Comparison of ENCODE assay signal across 1 cellular context in genomic region chr14:23694085-23694975, GRCh38.
TF ChIP-seq lines count a peak whose summit lies in the region.

No MANE protein-coding gene starts in this region.

TF ChIP-seq in HepG2, 621 proteins besides CTCF, POLR2A, EP300 and RAD21 (continued from another document and continues in another):
- TF ChIP-seq ZNF407 (CRISPR knock-in tag; IDR thresholded peaks at IDR 0.05; ENCODE audit: not compliant biosample characterization) (no peak), ZNF292 (CRISPR knock-in tag; IDR thresholded peaks at IDR 0.05; ENCODE audit: borderline replicate concordance, low read depth) (peak; percentile 70; the same call in 1 of the 2 replicates), NKX3-1 (CRISPR knock-in tag; IDR thresholded peaks at IDR 0.05) (no peak), ZNF282 (IDR thresholded peaks at IDR 0.05; ENCODE audit: partially characterized antibody) (no peak), PCBP2 (optimal IDR thresholded peaks at IDR 0.05; ENCODE audit: low read depth, low read length, poor library complexity, severe bottlenecking) (no peak), SCMH1 (CRISPR knock-in tag; IDR thresholded peaks at IDR 0.05; ENCODE audit: borderline replicate concordance) (no peak), ZNF883 (CRISPR knock-in tag; IDR thresholded peaks at IDR 0.05; ENCODE audit: not compliant biosample characterization) (peak; percentile 74), SP2 (CRISPR knock-in tag; IDR thresholded peaks at IDR 0.05) (peak; percentile 29; the same call in 1 of the 2 replicates), RAD51 (IDR thresholded peaks at IDR 0.05; ENCODE audit: borderline replicate concordance) (no peak), ZNF546 (CRISPR knock-in tag; conservative IDR thresholded peaks at IDR 0.05) (no peak), ZNF225 (CRISPR knock-in tag; IDR thresholded peaks at IDR 0.05) (peak; percentile 48; the same call in 1 of the 2 replicates), FOXC1 (CRISPR knock-in tag; IDR thresholded peaks at IDR 0.05; ENCODE audit: borderline replicate concordance) (peak; percentile 48; the same call in 1 of the 2 replicates), ZMYM2 (CRISPR knock-in tag; IDR thresholded peaks at IDR 0.05) (no peak), ZNF761 (CRISPR knock-in tag; conservative IDR thresholded peaks at IDR 0.05) (0 out of 2 replicates have a peak, but pooled peaks have one; percentile 18), PRDM4 (CRISPR knock-in tag; IDR thresholded peaks at IDR 0.05; ENCODE audit: borderline replicate concordance) (no peak), RERE (CRISPR knock-in tag; IDR thresholded peaks at IDR 0.05; ENCODE audit: low read depth) (peak; percentile 52; the same call in 1 of the 2 replicates), HBP1 (CRISPR knock-in tag; IDR thresholded peaks at IDR 0.05; ENCODE audit: low read depth) (no peak), NR2F2 (IDR thresholded peaks at IDR 0.05; ENCODE audit: borderline replicate concordance, low read depth) (no peak), FOSL1 (CRISPR knock-in tag; IDR thresholded peaks at IDR 0.05; ENCODE audit: borderline replicate concordance) (no peak), ZFX (CRISPR knock-in tag; IDR thresholded peaks at IDR 0.05; ENCODE audit: low read depth) (0 out of 2 replicates have a peak, but pooled peaks have one; percentile 19), YEATS4 (CRISPR knock-in tag; IDR thresholded peaks at IDR 0.05; ENCODE audit: borderline replicate concordance) (0 out of 2 replicates have a peak, but pooled peaks have one; percentile 64), RFXANK (CRISPR knock-in tag; IDR thresholded peaks at IDR 0.05) (no peak), ZNF136 (CRISPR knock-in tag; IDR thresholded peaks at IDR 0.05; ENCODE audit: low read depth) (0 out of 2 replicates have a peak, but pooled peaks have one; percentile 49), SRSF4 (IDR thresholded peaks at IDR 0.05; ENCODE audit: low read depth, low read length, poor library complexity, severe bottlenecking) (no peak), ATAD3A (CRISPR knock-in tag; IDR thresholded peaks at IDR 0.05) (no peak), ZNF570 (CRISPR knock-in tag; IDR thresholded peaks at IDR 0.05; ENCODE audit: borderline replicate concordance) (no peak), ZSCAN21 (CRISPR knock-in tag; IDR thresholded peaks at IDR 0.05; ENCODE audit: borderline replicate concordance) (no peak), AHDC1 (CRISPR knock-in tag; IDR thresholded peaks at IDR 0.05; ENCODE audit: borderline replicate concordance) (peak; percentile 29; the same call in 1 of the 2 replicates)
